26 cellular contexts compared by ENCODE assay signal in the genomic region with DNA sequence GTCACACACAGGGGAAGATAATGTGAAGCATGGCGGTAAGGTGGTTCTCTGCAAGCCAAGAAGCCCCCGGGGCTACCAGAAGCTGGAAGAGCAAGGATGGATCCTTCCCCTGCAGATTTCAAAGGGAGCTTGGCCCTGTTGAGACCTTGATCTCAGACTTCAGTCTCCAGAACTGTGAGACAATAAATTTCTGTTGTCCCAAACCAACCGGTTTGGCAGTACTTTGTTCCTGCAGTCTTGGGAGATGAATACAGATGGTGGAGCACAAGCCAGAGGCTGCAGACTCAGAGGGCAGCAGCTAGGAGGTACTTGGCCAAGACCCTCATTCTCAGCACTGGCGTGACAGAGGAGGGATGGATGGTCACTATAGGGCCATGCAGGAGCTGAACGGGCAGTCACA.
"Had no signal": no experiment of that assay in that cellular context is flagged by ENCODE, and none has a peak within 500 bp of the region (broad histone marks: within the 10 kb centered on the region; RNA-seq: fewer than 3 reads in every experiment).

No MANE protein-coding gene starts in this region.

- DNase-seq: cortex of kidney; effector memory CD8-positive, alpha-beta T cell; hypothalamus; immature natural killer cell; islet precursor cell; kidney glomerular epithelial cell; left ventricle myocardium superior; lower lobe of right lung; naive B cell; psoas muscle; right cardiac atrium; sigmoid colon; spleen; stimulated activated CD4-positive, alpha-beta T cell treated with anti-CD3 and anti-CD28 coated beads, Interleukin-4, amount 100 ng/mL, for 4 hours; stimulated activated naive CD8-positive, alpha-beta T cell treated with anti-CD3 and anti-CD28 coated beads, Interleukin-15, Interleukin-2, amounts not matched to agents 100 U/mL and 50 U/mL, for 24 hours; substantia nigra; upper lobe of right lung; uterus had no signal

- H3K4me3 ChIP-seq: lower lobe of right lung, mucosa of descending colon, psoas muscle, sigmoid colon, spleen, thoracic aorta, tibial nerve, upper lobe of right lung, uterus had no signal

- FAIRE-seq: endometrium, frontal cortex had no signal

- H3K27me3 ChIP-seq: neutrophil, sigmoid colon, spleen, tibial nerve, upper lobe of right lung, uterus had no signal

- ATAC-seq: effector memory CD8-positive, alpha-beta T cell; left ventricle myocardium superior; lower lobe of right lung; mucosa of descending colon; natural killer cell treated with Interleukin-12 subunit alpha and Interleukin-12 subunit beta and Interleukin-15 and Interleukin-18, amount 100 ng/mL, for 72 hours; psoas muscle; right cardiac atrium; stimulated activated memory B cell treated with anti-CD40 and anti-IgM and Interleukin-4, amounts not matched to agents 10 μg/mL and 1 μg/mL and 100 μg/mL, for 72 hours; stimulated activated naive CD8-positive, alpha-beta T cell treated with anti-CD3 and anti-CD28 coated beads, Interleukin-15, Interleukin-2, amounts not matched to agents 100 U/mL and 50 U/mL, for 24 hours; upper lobe of right lung had no signal

- H3K9me3 ChIP-seq: lower lobe of right lung, mucosa of descending colon, neutrophil, psoas muscle, sigmoid colon, spleen, thoracic aorta, tibial nerve, upper lobe of right lung, uterus had no signal

- H3K27ac ChIP-seq: lower lobe of right lung, neutrophil, psoas muscle, sigmoid colon, spleen, thoracic aorta, tibial nerve, upper lobe of right lung, uterus had no signal

- H3K4me1 ChIP-seq: lower lobe of right lung, sigmoid colon, tibial nerve, upper lobe of right lung, uterus had no signal

- H3K36me3 ChIP-seq: lower lobe of right lung, neutrophil, sigmoid colon, spleen, thoracic aorta, tibial nerve, upper lobe of right lung, uterus had no signal
